19 cellular contexts compared by ENCODE assay signal in the genomic region with DNA sequence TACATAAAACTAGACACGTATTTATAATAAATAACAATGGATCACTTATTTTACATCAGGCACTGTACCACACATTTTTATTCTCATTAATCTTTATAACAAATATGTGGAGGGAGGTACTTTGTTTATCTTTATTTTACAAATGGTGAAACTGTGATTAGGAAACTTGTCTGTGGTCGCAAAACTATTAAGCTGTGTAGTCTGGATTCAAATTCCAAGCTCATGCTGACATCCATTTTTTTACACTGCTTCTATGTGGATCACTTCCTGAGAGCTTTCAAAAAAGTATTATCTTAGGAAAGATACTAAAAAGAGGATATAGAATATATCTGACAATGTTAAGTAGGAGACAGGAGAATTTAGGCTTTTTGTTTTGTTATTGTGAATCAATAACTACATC.
"Had no signal": no experiment of that assay in that cellular context is flagged by ENCODE, and none has a peak within 500 bp of the region (broad histone marks: within the 10 kb centered on the region; RNA-seq: fewer than 3 reads in every experiment).

No MANE protein-coding gene starts in this region.

- H3K36me3 ChIP-seq: brain microvascular endothelial cell, gastrocnemius medialis, left lung, right lobe of liver, tibial nerve had no signal

- H3K27me3 ChIP-seq: brain microvascular endothelial cell, gastrocnemius medialis, left lung, right lobe of liver, tibial nerve had no signal

- DNase-seq: activated CD4-positive, alpha-beta memory T cell treated with anti-CD3 and anti-CD28 coated beads, Interleukin-2, amount 10 ng/mL, durations not matched to agents 7 days and 5 days; activated CD4-positive, alpha-beta T cell treated with anti-CD3 and anti-CD28 coated beads for 48 hours; activated CD4-positive, CD25-positive, alpha-beta regulatory T cell; activated CD8-positive, alpha-beta memory T cell treated with anti-CD3 and anti-CD28 coated beads, Interleukin-2, amount 10 ng/mL, durations not matched to agents 7 days and 5 days; activated naive CD4-positive, alpha-beta T cell; activated naive CD8-positive, alpha-beta T cell treated with anti-CD3 and anti-CD28 coated beads, Interleukin-2, amount 10 ng/mL, durations not matched to agents 7 days and 5 days; anterior cingulate cortex; brain microvascular endothelial cell; cortex of kidney; erythroblast; gastrocnemius medialis; head of caudate nucleus; kidney; left lung; midbrain; right lobe of liver; T1000 had no signal

- H3K4me1 ChIP-seq: gastrocnemius medialis, left lung, parathyroid adenoma, right lobe of liver, tibial nerve had no signal

- H3K27ac ChIP-seq: brain microvascular endothelial cell, gastrocnemius medialis, left lung, parathyroid adenoma, right lobe of liver, tibial nerve had no signal

- H3K9me3 ChIP-seq: gastrocnemius medialis, left lung, right lobe of liver, tibial nerve had no signal

- H3K4me3 ChIP-seq: gastrocnemius medialis, left lung, right lobe of liver, tibial nerve had no signal
